In the genomic region with DNA sequence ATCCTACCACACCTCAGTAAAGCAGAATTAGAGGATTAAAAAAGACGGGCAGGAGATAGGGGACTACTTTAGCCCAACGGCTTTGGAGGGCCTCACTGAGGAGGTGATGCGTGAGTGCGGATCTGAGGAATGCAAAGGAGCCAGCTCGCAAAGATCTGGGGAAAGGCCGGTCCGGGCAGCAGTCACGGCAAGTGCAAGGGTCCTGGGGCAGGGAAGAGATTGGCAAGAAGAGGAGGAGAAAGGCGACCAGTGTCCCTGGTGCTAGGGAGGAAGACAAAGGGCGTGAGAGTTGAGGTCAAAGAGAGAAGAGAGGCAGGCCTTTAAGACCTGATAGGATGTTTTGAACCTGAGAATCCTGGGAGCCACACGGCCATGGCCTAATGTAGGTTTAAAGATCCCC, we compare ENCODE assay signal across 20 cellular contexts.
"Had no signal": no experiment of that assay in that cellular context is flagged by ENCODE, and none has a peak within 500 bp of the region (broad histone marks: within the 10 kb centered on the region; RNA-seq: fewer than 3 reads in every experiment).

No MANE protein-coding gene starts in this region.

- H3K4me3 ChIP-seq: ascending aorta, cardiac muscle cell, colonic mucosa, lower lobe of right lung, SJSA1, upper lobe of right lung had no signal

- H3K9me3 Mint-ChIP-seq: immature natural killer cell; naive thymus-derived CD8-positive, alpha-beta T cell had no signal

- H3K4me1 Mint-ChIP-seq: immature natural killer cell had no signal

- H3K9me3 ChIP-seq: ascending aorta, colonic mucosa, lower lobe of right lung, SJSA1, upper lobe of right lung had no signal

- H3K4me3 Mint-ChIP-seq: immature natural killer cell; naive thymus-derived CD8-positive, alpha-beta T cell had no signal

- H3K27ac Mint-ChIP-seq: immature natural killer cell; naive thymus-derived CD8-positive, alpha-beta T cell had no signal

- H3K36me3 Mint-ChIP-seq: immature natural killer cell; naive thymus-derived CD8-positive, alpha-beta T cell had no signal

- DNase-seq: activated CD4-positive, alpha-beta T cell treated with anti-CD3 and anti-CD28 coated beads for 1 hour; activated CD4-positive, alpha-beta T cell treated with anti-CD3 and anti-CD28 coated beads, Interleukin-2, amount 50 U/mL, for 48 hours; activated gamma-delta T cell treated with Interleukin-2 at 50 U/mL for 16 hours; activated T-cell treated with anti-CD3 and anti-CD28 coated beads, Interleukin-2, amount 50 U/mL, for 48 hours; colonic mucosa; effector memory CD4-positive, alpha-beta T cell; immature natural killer cell; left cardiac atrium; lower lobe of right lung; midbrain; occipital lobe; stimulated activated CD4-positive, alpha-beta T cell treated with anti-CD3 and anti-CD28 coated beads, Interleukin-15, amount 100 ng/mL, for 24 hours; stimulated activated CD4-positive, alpha-beta T cell treated with anti-CD3 and anti-CD28 coated beads, Interleukin-4, amount 100 ng/mL, for 4 hours; SW 1271; upper lobe of right lung had no signal

- H3K36me3 ChIP-seq: ascending aorta, cardiac muscle cell, colonic mucosa, lower lobe of right lung, SJSA1, upper lobe of right lung had no signal

- H3K27me3 ChIP-seq: ascending aorta, cardiac muscle cell, colonic mucosa, SJSA1, upper lobe of right lung had no signal

- H3K4me1 ChIP-seq: colonic mucosa, lower lobe of right lung had no signal

- H3K27ac ChIP-seq: ascending aorta, cardiac muscle cell, colonic mucosa, epithelial cell of prostate, lower lobe of right lung, SJSA1, upper lobe of right lung had no signal
